Comparison of ENCODE assay signal across 1 cellular context in genomic region chr20:38271609-38272120, GRCh38.
TF ChIP-seq lines count a peak whose summit lies in the region.

No MANE protein-coding gene starts in this region.

TF ChIP-seq in HCT116, 20 proteins besides CTCF, POLR2A, EP300 and RAD21 (continued from another document):
- TF ChIP-seq ELF1 (IDR thresholded peaks at IDR 0.05; ENCODE audit: borderline replicate concordance, low read depth) (no peak), SRF (IDR thresholded peaks at IDR 0.05; ENCODE audit: low read depth) (no peak), ZFX (IDR thresholded peaks at IDR 0.05) (no peak), MAX (IDR thresholded peaks at IDR 0.05) (no peak), CBX3 (IDR thresholded peaks at IDR 0.05; ENCODE audit: low read depth) (no peak), TCF7L2 (IDR thresholded peaks at IDR 0.05; ENCODE audit: borderline replicate concordance, extremely low read depth, insufficient read depth, insufficient read length) (no peak), SP1 (IDR thresholded peaks at IDR 0.05; ENCODE audit: low read depth) (no peak), EZH2phosphoT487 (IDR thresholded peaks at IDR 0.05; ENCODE audit: borderline replicate concordance) (no peak), ZNF274 (IDR thresholded peaks at IDR 0.05; ENCODE audit: low read depth, low read length) (no peak)
